In the genomic region with DNA sequence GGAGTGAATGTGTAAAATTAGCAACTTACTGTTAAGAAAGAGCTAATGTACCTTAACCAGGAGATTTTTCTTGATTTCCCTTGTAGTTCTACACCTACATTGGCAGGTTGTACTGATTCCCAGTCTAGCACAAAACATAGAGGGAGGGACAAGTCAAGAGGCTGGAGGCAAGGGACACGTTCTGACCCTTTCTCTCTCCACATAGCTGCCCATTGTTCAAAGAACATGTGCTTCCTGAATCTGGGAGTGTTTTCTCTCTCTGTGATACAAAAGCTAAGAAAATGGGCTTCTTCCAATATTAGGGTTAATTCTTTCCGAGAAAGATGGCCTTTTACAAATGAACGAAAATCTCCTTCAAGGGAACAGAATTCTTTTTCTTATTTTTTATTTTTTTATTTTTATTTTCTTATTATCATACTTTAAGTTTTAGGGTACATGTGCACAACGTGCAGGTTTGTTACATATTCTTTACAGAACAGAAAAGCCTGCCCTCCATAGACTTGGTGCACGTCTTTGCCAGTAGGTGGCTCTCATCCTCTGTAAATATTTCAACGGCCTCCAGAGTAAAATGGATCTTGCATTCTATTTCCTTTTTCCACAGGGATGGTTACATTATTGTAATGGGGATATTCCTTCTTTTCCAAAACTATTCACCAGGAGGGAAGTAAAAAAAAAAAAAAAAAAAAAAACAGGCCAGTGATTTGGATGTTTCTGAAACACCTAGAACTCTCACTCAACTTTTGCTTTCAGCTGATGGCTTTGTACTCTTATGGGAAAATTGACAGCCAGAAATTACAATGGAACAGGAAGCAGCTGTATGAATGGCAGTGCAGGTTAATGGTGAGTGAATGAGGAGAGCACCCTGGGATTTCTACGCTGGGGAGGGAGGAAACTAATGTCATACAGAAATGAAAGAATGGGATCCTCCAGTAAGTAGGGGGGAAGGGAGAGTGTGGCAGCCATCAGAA, we compare ENCODE assay signal across 1 cellular context.
TF ChIP-seq lines count a peak whose summit lies in the region.

No MANE protein-coding gene starts in this region.

TF ChIP-seq in GM23338, 12 proteins besides CTCF, POLR2A, EP300 and RAD21 (continued from another document):
- TF ChIP-seq, protein P1, sequence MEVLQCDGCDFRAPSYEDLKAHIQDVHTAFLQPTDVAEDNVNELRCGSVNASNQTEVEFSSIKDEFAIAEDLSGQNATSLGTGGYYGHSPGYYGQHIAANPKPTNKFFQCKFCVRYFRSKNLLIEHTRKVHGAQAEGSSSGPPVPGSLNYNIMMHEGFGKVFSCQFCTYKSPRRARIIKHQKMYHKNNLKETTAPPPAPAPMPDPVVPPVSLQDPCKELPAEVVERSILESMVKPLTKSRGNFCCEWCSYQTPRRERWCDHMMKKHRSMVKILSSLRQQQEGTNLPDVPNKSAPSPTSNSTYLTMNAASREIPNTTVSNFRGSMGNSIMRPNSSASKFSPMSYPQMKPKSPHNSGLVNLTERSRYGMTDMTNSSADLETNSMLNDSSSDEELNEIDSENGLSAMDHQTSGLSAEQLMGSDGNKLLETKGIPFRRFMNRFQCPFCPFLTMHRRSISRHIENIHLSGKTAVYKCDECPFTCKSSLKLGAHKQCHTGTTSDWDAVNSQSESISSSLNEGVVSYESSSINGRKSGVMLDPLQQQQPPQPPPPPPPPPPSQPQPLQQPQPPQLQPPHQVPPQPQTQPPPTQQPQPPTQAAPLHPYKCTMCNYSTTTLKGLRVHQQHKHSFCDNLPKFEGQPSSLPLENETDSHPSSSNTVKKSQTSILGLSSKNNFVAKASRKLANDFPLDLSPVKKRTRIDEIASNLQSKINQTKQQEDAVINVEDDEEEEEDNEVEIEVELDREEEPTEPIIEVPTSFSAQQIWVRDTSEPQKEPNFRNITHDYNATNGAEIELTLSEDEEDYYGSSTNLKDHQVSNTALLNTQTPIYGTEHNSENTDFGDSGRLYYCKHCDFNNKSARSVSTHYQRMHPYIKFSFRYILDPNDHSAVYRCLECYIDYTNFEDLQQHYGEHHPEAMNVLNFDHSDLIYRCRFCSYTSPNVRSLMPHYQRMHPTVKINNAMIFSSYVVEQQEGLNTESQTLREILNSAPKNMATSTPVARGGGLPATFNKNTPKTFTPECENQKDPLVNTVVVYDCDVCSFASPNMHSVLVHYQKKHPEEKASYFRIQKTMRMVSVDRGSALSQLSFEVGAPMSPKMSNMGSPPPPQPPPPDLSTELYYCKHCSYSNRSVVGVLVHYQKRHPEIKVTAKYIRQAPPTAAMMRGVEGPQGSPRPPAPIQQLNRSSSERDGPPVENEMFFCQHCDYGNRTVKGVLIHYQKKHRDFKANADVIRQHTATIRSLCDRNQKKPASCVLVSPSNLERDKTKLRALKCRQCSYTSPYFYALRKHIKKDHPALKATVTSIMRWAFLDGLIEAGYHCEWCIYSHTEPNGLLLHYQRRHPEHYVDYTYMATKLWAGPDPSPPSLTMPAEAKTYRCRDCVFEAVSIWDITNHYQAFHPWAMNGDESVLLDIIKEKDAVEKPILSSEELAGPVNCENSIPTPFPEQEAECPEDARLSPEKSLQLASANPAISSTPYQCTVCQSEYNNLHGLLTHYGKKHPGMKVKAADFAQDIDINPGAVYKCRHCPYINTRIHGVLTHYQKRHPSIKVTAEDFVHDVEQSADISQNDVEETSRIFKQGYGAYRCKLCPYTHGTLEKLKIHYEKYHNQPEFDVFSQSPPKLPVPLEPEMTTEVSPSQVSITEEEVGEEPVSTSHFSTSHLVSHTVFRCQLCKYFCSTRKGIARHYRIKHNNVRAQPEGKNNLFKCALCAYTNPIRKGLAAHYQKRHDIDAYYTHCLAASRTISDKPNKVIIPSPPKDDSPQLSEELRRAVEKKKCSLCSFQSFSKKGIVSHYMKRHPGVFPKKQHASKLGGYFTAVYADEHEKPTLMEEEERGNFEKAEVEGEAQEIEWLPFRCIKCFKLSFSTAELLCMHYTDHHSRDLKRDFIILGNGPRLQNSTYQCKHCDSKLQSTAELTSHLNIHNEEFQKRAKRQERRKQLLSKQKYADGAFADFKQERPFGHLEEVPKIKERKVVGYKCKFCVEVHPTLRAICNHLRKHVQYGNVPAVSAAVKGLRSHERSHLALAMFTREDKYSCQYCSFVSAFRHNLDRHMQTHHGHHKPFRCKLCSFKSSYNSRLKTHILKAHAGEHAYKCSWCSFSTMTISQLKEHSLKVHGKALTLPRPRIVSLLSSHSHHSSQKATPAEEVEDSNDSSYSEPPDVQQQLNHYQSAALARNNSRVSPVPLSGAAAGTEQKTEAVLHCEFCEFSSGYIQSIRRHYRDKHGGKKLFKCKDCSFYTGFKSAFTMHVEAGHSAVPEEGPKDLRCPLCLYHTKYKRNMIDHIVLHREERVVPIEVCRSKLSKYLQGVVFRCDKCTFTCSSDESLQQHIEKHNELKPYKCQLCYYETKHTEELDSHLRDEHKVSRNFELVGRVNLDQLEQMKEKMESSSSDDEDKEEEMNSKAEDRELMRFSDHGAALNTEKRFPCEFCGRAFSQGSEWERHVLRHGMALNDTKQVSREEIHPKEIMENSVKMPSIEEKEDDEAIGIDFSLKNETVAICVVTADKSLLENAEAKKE (CRISPR knock-in tag; IDR thresholded peaks at IDR 0.05), result no peak
- no peak for TF ChIP-seq STAT1 (IDR thresholded peaks at IDR 0.05; ENCODE audit: unreplicated experiment)
